ENCODE assay signal across 20 cellular contexts in the genomic region with DNA sequence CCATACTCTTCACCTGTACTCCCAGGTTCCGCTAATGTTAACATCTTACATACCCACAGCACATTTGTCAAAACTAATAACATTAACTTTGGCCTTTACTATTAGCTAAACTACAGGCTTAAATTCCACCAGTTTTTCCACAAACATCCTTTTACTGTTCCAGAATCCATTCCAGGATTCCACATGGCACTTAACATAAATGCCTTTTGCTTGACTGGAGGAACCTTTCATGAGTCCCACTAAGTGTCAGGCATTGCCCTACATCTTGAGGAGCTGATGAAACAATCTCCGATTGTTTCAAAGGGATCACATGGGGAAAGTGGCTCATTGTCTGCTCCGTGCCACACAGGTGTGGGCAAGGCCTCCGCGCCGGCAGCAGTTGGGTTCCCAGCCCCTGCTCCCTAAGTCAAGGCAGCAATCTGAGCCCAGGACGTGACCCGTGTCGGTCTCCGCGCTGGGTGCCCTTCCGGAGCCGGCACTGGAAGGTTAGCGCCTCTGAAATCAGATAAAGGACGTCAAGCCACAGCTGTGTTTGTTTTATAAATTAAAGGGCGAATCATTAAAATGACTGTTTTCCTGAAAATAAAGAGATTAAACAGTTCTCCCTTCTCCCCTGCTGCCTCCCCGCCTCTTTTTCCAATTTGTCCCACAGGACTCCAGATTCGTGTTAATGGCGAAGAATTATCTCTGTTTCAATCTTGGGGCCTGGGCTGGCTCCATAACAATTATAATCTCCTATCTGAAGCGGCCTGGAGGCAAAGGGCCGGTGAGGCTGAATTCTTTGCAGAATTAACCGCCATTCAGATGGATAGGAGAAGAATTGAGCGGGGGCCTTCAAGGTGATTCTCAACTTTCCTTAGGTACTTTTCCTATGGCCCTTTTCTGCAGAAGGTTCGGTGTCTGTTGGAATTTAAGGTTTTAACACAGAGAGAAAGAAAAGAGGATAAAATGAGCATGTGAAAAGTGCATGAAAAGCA.
DNase-seq lines count a peak whose midpoint lies in the region; ATAC-seq, FAIRE-seq and TF ChIP-seq lines count a peak whose summit lies in the region.
"Had no signal": no experiment of that assay in that cellular context is flagged by ENCODE, and none has a peak within 500 bp of the region (broad histone marks: within the 10 kb centered on the region; RNA-seq: fewer than 3 reads in every experiment).

No MANE protein-coding gene starts in this region.

- H4K8ac ChIP-seq in IMR-90 (ENCODE audit: low read depth in 2 of 2, low read length in 2 of 2) (no peak overlapping the region), mesendoderm (ENCODE audit: low read depth, low read length) (no peak overlapping the region)

- no peaks in the 10 kb centered on the region for H3K79me2 ChIP-seq in mesendoderm (ENCODE audit: control insufficient read depth, insufficient read depth, low read length)

- H4K5ac ChIP-seq in IMR-90 (ENCODE audit: low read depth, low read length) (no peak overlapping the region), mesendoderm (ENCODE audit: low read length) (no peak overlapping the region)

- H3K9me1 ChIP-seq in IMR-90 (ENCODE audit: insufficient read depth, low read length), result no peaks in the 10 kb centered on the region

- no peak for TF ChIP-seq CTCF in BE2C (IDR thresholded peaks at IDR 0.05; ENCODE audit: low read depth, low read length)
- no peak for TF ChIP-seq CTCF in IMR-90 (conservative IDR thresholded peaks at IDR 0.05; ENCODE audit: low read depth, low read length)
- no peak for TF ChIP-seq CTCF in bronchial epithelial cell (IDR thresholded peaks at IDR 0.05; ENCODE audit: insufficient read depth, low read length, severe bottlenecking)

- H3K4me1 Mint-ChIP-seq in T-helper 17 cell, result no peaks in the 10 kb centered on the region
- H3K4me1 Mint-ChIP-seq: activated naive CD8-positive, alpha-beta T cell treated with anti-CD3 and anti-CD28 coated beads, Interleukin-2, amount 50 U/mL, for 24 hours; stimulated activated naive CD8-positive, alpha-beta T cell treated with anti-CD3 and anti-CD28 coated beads, Interleukin-15, amount 100 ng/mL, for 72 hours had no signal

- H3K27me3 ChIP-seq in BE2C, result no peaks in the 10 kb centered on the region; the same call in 1 of the 2 replicates
- peaks cover 3% of the 10 kb centered on the region; the same call in 1 of the 2 replicates for H3K27me3 ChIP-seq in IMR-90 (ENCODE audit: control insufficient read depth, insufficient read depth, low read length)
- no peaks in the 10 kb centered on the region for H3K27me3 ChIP-seq in bronchial epithelial cell (ENCODE audit: control insufficient read depth, insufficient read depth, low read length)
- H3K27me3 ChIP-seq in mesendoderm (ENCODE audit: insufficient read depth, low read length, poor library complexity), result no peaks in the 10 kb centered on the region

- ATAC-seq in IMR-90 (ENCODE audit: low read depth) (no peak), T-helper 17 cell (no peak), GM18873 (IDR thresholded peaks at IDR 0.05; ENCODE audit: low FRiP score, unreplicated experiment) (no peak), GM21825 (IDR thresholded peaks at IDR 0.05; ENCODE audit: unreplicated experiment) (no peak)
- ATAC-seq: activated CD8-positive, alpha-beta T cell treated with anti-CD3 and anti-CD28 coated beads, Interleukin-2, amount 10 ng/mL, durations not matched to agents 7 days and 5 days; activated naive CD8-positive, alpha-beta T cell treated with anti-CD3 and anti-CD28 coated beads, Interleukin-2, amount 50 U/mL, for 24 hours; natural killer cell treated with Interleukin-12 subunit alpha and Interleukin-12 subunit beta and Interleukin-15 and Interleukin-18, amount 100 ng/mL, for 72 hours; stimulated activated naive CD8-positive, alpha-beta T cell treated with anti-CD3 and anti-CD28 coated beads, Interleukin-15, amount 100 ng/mL, for 72 hours had no signal

- H2AFZ ChIP-seq in IMR-90 (replicated peaks; ENCODE audit: low read length, poor library complexity), result peak overlapping the region; percentile 36

- H3K9me3 ChIP-seq in BE2C (no peaks in the 10 kb centered on the region), IMR-90 (ENCODE audit: control insufficient read depth, insufficient read depth, low read length) (no peaks in the 10 kb centered on the region), T-helper 17 cell (ENCODE audit: control insufficient read depth, low read length, poor library complexity, severe bottlenecking) (no peaks in the 10 kb centered on the region)

- no peaks in the 10 kb centered on the region for H4K20me1 ChIP-seq in IMR-90 (ENCODE audit: insufficient read depth, low read length)

- CTCF ChIA-PET in IMR-90 (lab: Yijun Ruan, JAX), result no interaction called here

- POLR2A ChIA-PET in IMR-90 (lab: Charles Lee; ENCODE audit: unreplicated experiment), result no interaction called here

- intact Hi-C loops in IMR-90 (cut with micrococcal nuclease), result no loop called here

- H3K23ac ChIP-seq in IMR-90 (ENCODE audit: low read depth, low read length) (no peak overlapping the region), mesendoderm (ENCODE audit: low read length) (no peak overlapping the region)

- H3K4me3 ChIP-seq in BE2C (ENCODE audit: low read depth, low read length) (peak overlapping the region; percentile 30), IMR-90 (ENCODE audit: insufficient read depth, low read depth, low read length) (no peak overlapping the region), bronchial epithelial cell (ENCODE audit: low read depth, low read length) (no peak overlapping the region), mesendoderm (ENCODE audit: low read length) (no peak overlapping the region)
- H3K4me3 ChIP-seq: lung had no signal

- no peak overlapping the region for H2BK5ac ChIP-seq in IMR-90 (ENCODE audit: low read depth, low read length, poor library complexity, severe bottlenecking)
- peak overlapping the region; percentile 47 for H2BK5ac ChIP-seq in mesendoderm (ENCODE audit: low read length)

- no peak for TF ChIP-seq RAD21 in IMR-90 (IDR thresholded peaks at IDR 0.05; ENCODE audit: low read length)

- H3K36me3 ChIP-seq in BE2C, result no peaks in the 10 kb centered on the region
- H3K36me3 ChIP-seq in IMR-90 (ENCODE audit: control insufficient read depth, insufficient read depth, low read length), result no peaks in the 10 kb centered on the region
- H3K36me3 ChIP-seq in bronchial epithelial cell (ENCODE audit: control insufficient read depth, insufficient read depth, low read length), result no peaks in the 10 kb centered on the region
- no peaks in the 10 kb centered on the region for H3K36me3 ChIP-seq in mesendoderm (ENCODE audit: control insufficient read depth, insufficient read depth, low read length)

- H2BK20ac ChIP-seq in IMR-90 (ENCODE audit: low read depth, low read length), result no peak overlapping the region

- no peak for TF ChIP-seq POLR2A in IMR-90 (IDR thresholded peaks at IDR 0.05; ENCODE audit: low read depth, low read length)

- 59% methylated on average over 7 of the region's 24 CpGs; no CpG with 5 or more reads in 1 of the 2 experiments for WGBS in IMR-90 (ENCODE audit: extremely low coverage in 2 of 2, insufficient read length in 1 of 2), 2 experiments
- no CpG with 5 or more reads among the region's 24 CpGs for WGBS in mesendoderm (ENCODE audit: extremely low coverage, insufficient coverage, low lambda C conversion rate)

- H3K4me2 ChIP-seq in IMR-90 (ENCODE audit: low read depth, low read length), result no peak overlapping the region
- peak overlapping the region; percentile 2 for H3K4me2 ChIP-seq in mesendoderm (ENCODE audit: low read length)

- in situ Hi-C loops in IMR-90 (cut with MboI; ENCODE audit: low sequenced_read_pairs), result no loop called here

- no peak overlapping the region for H3K18ac ChIP-seq in IMR-90 (ENCODE audit: low read depth, low read length)
- peak overlapping the region; percentile 61 for H3K18ac ChIP-seq in mesendoderm (ENCODE audit: low read length)

- DNase-seq in BE2C, result peak; percentile 34
- DNase-seq in IMR-90, result peak; percentile 21
- DNase-seq in bronchial epithelial cell (ENCODE audit: low read depth), result no peak
- DNase-seq in mesendoderm, result peak; percentile 95
- DNase-seq in T-helper 17 cell, result no peak
- no peak for DNase-seq in RPMI8226
- DNase-seq: ACHN; activated CD8-positive, alpha-beta T cell treated with anti-CD3 and anti-CD28 coated beads, Interleukin-2, amount 10 ng/mL, durations not matched to agents 7 days and 5 days; activated naive CD8-positive, alpha-beta T cell treated with anti-CD3 and anti-CD28 coated beads, Interleukin-2, amount 50 U/mL, for 24 hours; caudate nucleus; GF-D8; NCI-H2029; NCI-H774; stimulated activated naive CD8-positive, alpha-beta T cell treated with anti-CD3 and anti-CD28 coated beads, Interleukin-15, amount 100 ng/mL, for 72 hours had no signal

- no peaks in the 10 kb centered on the region for H3K36me3 Mint-ChIP-seq in T-helper 17 cell (ENCODE audit: low read depth)
- H3K36me3 Mint-ChIP-seq: natural killer cell treated with Interleukin-12 subunit alpha and Interleukin-12 subunit beta and Interleukin-15 and Interleukin-18, amount 100 ng/mL, for 72 hours had no signal

- H3K56ac ChIP-seq in IMR-90 (ENCODE audit: extremely low read depth, insufficient read depth, low read length) (no peak overlapping the region), mesendoderm (ENCODE audit: low read length) (peak overlapping the region; percentile 66)

- H3K4me1 ChIP-seq in BE2C, result peaks cover 10% of the 10 kb centered on the region
- 0 out of 2 replicates have a peak, but pooled peaks cover 4% of the 10 kb centered on the region for H3K4me1 ChIP-seq in IMR-90 (ENCODE audit: control insufficient read depth, insufficient read depth, low read length)
- peaks cover 11% of the 10 kb centered on the region for H3K4me1 ChIP-seq in mesendoderm (ENCODE audit: control insufficient read depth, low read depth, low read length)

- H2AK9ac ChIP-seq in IMR-90 (replicated peaks; ENCODE audit: low read depth, low read length, poor library complexity), result no peak overlapping the region

- no peak overlapping the region for H4K91ac ChIP-seq in IMR-90 (ENCODE audit: insufficient read depth, low read depth, low read length)

- H2BK15ac ChIP-seq in IMR-90 (ENCODE audit: low read depth, low read length) (no peak overlapping the region), mesendoderm (replicated peaks; ENCODE audit: low read depth) (peak overlapping the region; percentile 9)

- no peak overlapping the region for H3K27ac ChIP-seq in IMR-90 (ENCODE audit: insufficient read depth, low read length)
- H3K27ac ChIP-seq in mesendoderm (ENCODE audit: low read depth, low read length), result peak overlapping the region; percentile 51

- no peak overlapping the region for H3K14ac ChIP-seq in IMR-90 (replicated peaks; ENCODE audit: low read depth, low read length)

- H2BK120ac ChIP-seq in IMR-90 (ENCODE audit: low read depth, low read length) (no peak overlapping the region), mesendoderm (ENCODE audit: low read depth, low read length) (peak overlapping the region; percentile 48)

- no peak overlapping the region for H3K4ac ChIP-seq in IMR-90 (ENCODE audit: low read depth, low read length)
- H3K4ac ChIP-seq in mesendoderm (ENCODE audit: low read depth, low read length), result peak overlapping the region; percentile 1

- dilution Hi-C loops in IMR-90 (cut with HindIII; ENCODE audit: low sequenced_read_pairs, unreplicated experiment), result no loop called here

- H3K9ac ChIP-seq in IMR-90 (ENCODE audit: low read depth, low read length) (no peak overlapping the region), mesendoderm (ENCODE audit: low read length) (peak overlapping the region; percentile 15)

- FAIRE-seq in bronchial epithelial cell (lab: Jason Lieb, UNC), result peak; percentile 47
- FAIRE-seq: GM12892 had no signal

- H2AK5ac ChIP-seq in IMR-90 (ENCODE audit: low read depth, low read length) (no peak overlapping the region), mesendoderm (ENCODE audit: low read length) (no peak overlapping the region)

- H3K27me3 Mint-ChIP-seq in T-helper 17 cell, result peaks cover 50% of the 10 kb centered on the region
- H3K27me3 Mint-ChIP-seq: stimulated activated naive CD8-positive, alpha-beta T cell treated with anti-CD3 and anti-CD28 coated beads, Interleukin-15, amount 100 ng/mL, for 72 hours had no signal

- no peak overlapping the region for H3K4me3 Mint-ChIP-seq in T-helper 17 cell
- H3K4me3 Mint-ChIP-seq: activated CD8-positive, alpha-beta T cell treated with anti-CD3 and anti-CD28 coated beads, Interleukin-2, amount 10 ng/mL, durations not matched to agents 7 days and 5 days; activated naive CD8-positive, alpha-beta T cell treated with anti-CD3 and anti-CD28 coated beads, Interleukin-2, amount 50 U/mL, for 24 hours; activated T-helper 1 cell treated with anti-CD3 and anti-CD28 coated beads, Interleukin-12 subunit alpha, Interleukin-12 subunit beta, Interleukin-2, Interleukin-4 antibody, amounts not matched to agents 30 ng/mL and 10 ng/mL and 1 ng/mL, durations not matched to agents 14 hours and 24 hours and 36 hours; natural killer cell treated with Interleukin-12 subunit alpha and Interleukin-12 subunit beta and Interleukin-15 and Interleukin-18, amount 100 ng/mL, for 72 hours; stimulated activated naive CD8-positive, alpha-beta T cell treated with anti-CD3 and anti-CD28 coated beads, Interleukin-15, amount 100 ng/mL, for 72 hours had no signal

- no peak overlapping the region for H3K27ac Mint-ChIP-seq in T-helper 17 cell
- H3K27ac Mint-ChIP-seq: activated CD8-positive, alpha-beta T cell treated with anti-CD3 and anti-CD28 coated beads, Interleukin-2, amount 10 ng/mL, durations not matched to agents 7 days and 5 days; activated naive CD8-positive, alpha-beta T cell treated with anti-CD3 and anti-CD28 coated beads, Interleukin-2, amount 50 U/mL, for 24 hours; activated T-helper 1 cell treated with anti-CD3 and anti-CD28 coated beads, Interleukin-12 subunit alpha, Interleukin-12 subunit beta, Interleukin-2, Interleukin-4 antibody, amounts not matched to agents 30 ng/mL and 10 ng/mL and 1 ng/mL, durations not matched to agents 14 hours and 24 hours and 36 hours; natural killer cell treated with Interleukin-12 subunit alpha and Interleukin-12 subunit beta and Interleukin-15 and Interleukin-18, amount 100 ng/mL, for 72 hours; stimulated activated naive CD8-positive, alpha-beta T cell treated with anti-CD3 and anti-CD28 coated beads, Interleukin-15, amount 100 ng/mL, for 72 hours had no signal

- no peaks in the 10 kb centered on the region for H3K79me1 ChIP-seq in IMR-90 (ENCODE audit: low read depth in 1 of 2, low read length in 2 of 2)
- no peaks in the 10 kb centered on the region for H3K79me1 ChIP-seq in mesendoderm (ENCODE audit: low read length)

- BruUV-seq in IMR-90 (replicated peaks; lab: Mats Ljungman, UMichigan), result no TSS peak

Comparison
In these comparisons a context has a peak if more than half of its experiments do, and no peak if none do; other contexts are left out.
1. DNase-seq: peak in BE2C (single experiment), IMR-90 (single experiment) and mesendoderm (single experiment); none in bronchial epithelial cell (single experiment), T-helper 17 cell (0 of 3) and RPMI8226 (single experiment).